15 cellular contexts compared by ENCODE assay signal in the genomic region with DNA sequence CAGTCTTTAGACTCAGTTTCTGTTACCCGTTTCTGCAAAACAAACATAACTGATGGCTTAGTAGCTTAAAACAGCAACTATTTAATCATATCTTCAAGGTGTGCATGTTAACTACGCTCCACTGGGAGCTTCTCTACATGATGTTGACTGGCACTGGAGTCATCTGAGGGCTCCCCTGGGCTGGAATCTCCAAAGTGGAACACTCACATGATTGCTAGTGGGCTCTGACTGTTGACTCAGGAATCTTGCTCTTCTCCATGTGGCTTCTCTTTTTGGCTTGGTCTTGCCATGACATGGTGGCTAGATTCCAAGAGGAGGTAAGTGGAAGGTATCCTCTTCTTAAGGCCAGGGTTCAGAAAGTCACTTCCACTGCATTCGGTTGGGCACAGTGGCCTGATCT.
"Had no signal": no experiment of that assay in that cellular context is flagged by ENCODE, and none has a peak within 500 bp of the region (broad histone marks: within the 10 kb centered on the region; RNA-seq: fewer than 3 reads in every experiment).

No MANE protein-coding gene starts in this region.

- H3K36me3 Mint-ChIP-seq: activated naive CD8-positive, alpha-beta T cell treated with anti-CD3 and anti-CD28 coated beads for 36 hours had no signal

- H3K36me3 ChIP-seq: cardiac muscle cell, lower lobe of right lung, right atrium auricular region, thyroid gland had no signal

- DNase-seq: activated CD4-positive, alpha-beta T cell treated with anti-CD3 and anti-CD28 coated beads, Interleukin-2, amount 50 U/mL, for 48 hours; activated gamma-delta T cell; activated naive CD8-positive, alpha-beta T cell treated with anti-CD3 and anti-CD28 coated beads for 36 hours; activated T-cell treated with anti-CD3 and anti-CD28 coated beads, Interleukin-2, amount 50 U/mL, for 4 hours; lower lobe of right lung; midbrain; naive B cell; small intestine; T-helper 2 cell; thyroid gland had no signal

- H3K4me3 Mint-ChIP-seq: activated naive CD8-positive, alpha-beta T cell treated with anti-CD3 and anti-CD28 coated beads for 36 hours; activated T-cell treated with anti-CD3 and anti-CD28 coated beads, Interleukin-2, amount 50 U/mL, for 4 hours; naive B cell had no signal

- H3K4me3 ChIP-seq: cardiac muscle cell, hepatocyte, lower lobe of right lung, right atrium auricular region, thyroid gland had no signal

- H3K27me3 Mint-ChIP-seq: activated naive CD8-positive, alpha-beta T cell treated with anti-CD3 and anti-CD28 coated beads for 36 hours had no signal

- H3K4me1 Mint-ChIP-seq: activated naive CD8-positive, alpha-beta T cell treated with anti-CD3 and anti-CD28 coated beads for 36 hours; naive B cell had no signal

- H3K27me3 ChIP-seq: cardiac muscle cell, hepatocyte, right atrium auricular region, thyroid gland had no signal

- ATAC-seq: activated CD4-positive, CD25-positive, alpha-beta regulatory T cell treated with anti-CD3 and anti-CD28 coated beads, Interleukin-2, amount 50 U/mL, for 24 hours; activated T-cell treated with anti-CD3 and anti-CD28 coated beads, Interleukin-2, amount 50 U/mL, for 4 hours had no signal

- H3K27ac Mint-ChIP-seq: activated naive CD8-positive, alpha-beta T cell treated with anti-CD3 and anti-CD28 coated beads for 36 hours; naive B cell had no signal

- FAIRE-seq: colon, small intestine had no signal
